Comparison of ENCODE assay signal across 2 cellular contexts in the genomic region with DNA sequence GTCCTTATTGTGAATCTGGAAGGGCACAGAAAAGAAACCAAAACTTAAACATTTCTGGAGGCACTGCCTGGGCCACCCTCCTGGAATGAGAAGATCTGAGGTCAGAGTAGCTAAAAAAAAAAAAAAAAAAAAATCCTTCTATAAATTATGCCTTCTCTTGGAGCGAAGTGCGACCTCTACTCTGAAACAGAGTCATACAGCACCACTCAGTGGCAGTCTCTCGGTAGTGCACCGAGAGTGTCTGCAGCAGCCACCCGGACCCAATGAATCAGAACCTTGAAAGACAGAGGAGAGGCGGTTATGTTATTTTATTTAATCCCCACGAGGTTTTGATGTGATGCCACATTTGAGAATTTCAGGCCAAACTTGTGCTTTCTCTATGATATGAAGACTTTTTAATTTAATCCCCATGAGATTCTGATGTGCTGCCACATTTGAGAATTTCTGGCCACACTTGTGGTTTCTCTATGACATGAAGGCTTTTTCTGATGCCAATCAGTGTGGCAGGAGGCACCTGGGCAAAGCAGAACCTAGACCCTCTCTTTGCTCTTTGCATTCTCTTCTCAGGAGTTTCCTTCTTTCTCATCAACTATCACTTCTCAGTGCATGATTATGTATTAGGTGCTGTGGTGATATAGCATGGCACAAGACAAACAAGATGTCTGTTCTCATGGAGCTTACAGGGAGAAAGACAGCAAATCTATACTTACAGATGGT.
TF ChIP-seq lines count a peak whose summit lies in the region.

No MANE protein-coding gene starts in this region.

TF ChIP-seq in SK-N-SH treated with all-trans-retinoic acid at 6 μM for 48 hours, 23 proteins besides CTCF, POLR2A, EP300 and RAD21 (continued from another document):
- TF ChIP-seq, protein P1, sequence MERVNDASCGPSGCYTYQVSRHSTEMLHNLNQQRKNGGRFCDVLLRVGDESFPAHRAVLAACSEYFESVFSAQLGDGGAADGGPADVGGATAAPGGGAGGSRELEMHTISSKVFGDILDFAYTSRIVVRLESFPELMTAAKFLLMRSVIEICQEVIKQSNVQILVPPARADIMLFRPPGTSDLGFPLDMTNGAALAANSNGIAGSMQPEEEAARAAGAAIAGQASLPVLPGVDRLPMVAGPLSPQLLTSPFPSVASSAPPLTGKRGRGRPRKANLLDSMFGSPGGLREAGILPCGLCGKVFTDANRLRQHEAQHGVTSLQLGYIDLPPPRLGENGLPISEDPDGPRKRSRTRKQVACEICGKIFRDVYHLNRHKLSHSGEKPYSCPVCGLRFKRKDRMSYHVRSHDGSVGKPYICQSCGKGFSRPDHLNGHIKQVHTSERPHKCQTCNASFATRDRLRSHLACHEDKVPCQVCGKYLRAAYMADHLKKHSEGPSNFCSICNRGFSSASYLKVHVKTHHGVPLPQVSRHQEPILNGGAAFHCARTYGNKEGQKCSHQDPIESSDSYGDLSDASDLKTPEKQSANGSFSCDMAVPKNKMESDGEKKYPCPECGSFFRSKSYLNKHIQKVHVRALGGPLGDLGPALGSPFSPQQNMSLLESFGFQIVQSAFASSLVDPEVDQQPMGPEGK (CRISPR knock-in tag; IDR thresholded peaks at IDR 0.05; ENCODE audit: borderline replicate concordance): no peak
- TF ChIP-seq, protein P2, sequence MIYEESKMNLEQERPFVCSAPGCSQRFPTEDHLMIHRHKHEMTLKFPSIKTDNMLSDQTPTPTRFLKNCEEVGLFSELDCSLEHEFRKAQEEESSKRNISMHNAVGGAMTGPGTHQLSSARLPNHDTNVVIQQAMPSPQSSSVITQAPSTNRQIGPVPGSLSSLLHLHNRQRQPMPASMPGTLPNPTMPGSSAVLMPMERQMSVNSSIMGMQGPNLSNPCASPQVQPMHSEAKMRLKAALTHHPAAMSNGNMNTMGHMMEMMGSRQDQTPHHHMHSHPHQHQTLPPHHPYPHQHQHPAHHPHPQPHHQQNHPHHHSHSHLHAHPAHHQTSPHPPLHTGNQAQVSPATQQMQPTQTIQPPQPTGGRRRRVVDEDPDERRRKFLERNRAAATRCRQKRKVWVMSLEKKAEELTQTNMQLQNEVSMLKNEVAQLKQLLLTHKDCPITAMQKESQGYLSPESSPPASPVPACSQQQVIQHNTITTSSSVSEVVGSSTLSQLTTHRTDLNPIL (CRISPR knock-in tag; IDR thresholded peaks at IDR 0.05; ENCODE audit: low read depth): no peak
- TF ChIP-seq CSDC2 (CRISPR knock-in tag; IDR thresholded peaks at IDR 0.05) (no peak), BACH2 (CRISPR knock-in tag; IDR thresholded peaks at IDR 0.05; ENCODE audit: borderline replicate concordance) (no peak), GLIS3 (CRISPR knock-in tag; IDR thresholded peaks at IDR 0.05) (no peak), OSR1 (CRISPR knock-in tag; IDR thresholded peaks at IDR 0.05) (no peak)
TF ChIP-seq in SK-N-SH treated with all-trans-retinoic acid at 6 μM for 48 hours: peak in this region for 0.

TF ChIP-seq in K562, 482 proteins besides CTCF, POLR2A, EP300 and RAD21 (continued from another document):
- TF ChIP-seq RBBP5 (IDR thresholded peaks at IDR 0.05; ENCODE audit: borderline replicate concordance, insufficient read depth, low read length, poor library complexity, severe bottlenecking): no peak
- peak; percentile 90 for TF ChIP-seq ZNF384 (IDR thresholded peaks at IDR 0.05; ENCODE audit: low read depth, low read length)
- no peak for TF ChIP-seq TARDBP (IDR thresholded peaks at IDR 0.05)
- TF ChIP-seq, protein P3, sequence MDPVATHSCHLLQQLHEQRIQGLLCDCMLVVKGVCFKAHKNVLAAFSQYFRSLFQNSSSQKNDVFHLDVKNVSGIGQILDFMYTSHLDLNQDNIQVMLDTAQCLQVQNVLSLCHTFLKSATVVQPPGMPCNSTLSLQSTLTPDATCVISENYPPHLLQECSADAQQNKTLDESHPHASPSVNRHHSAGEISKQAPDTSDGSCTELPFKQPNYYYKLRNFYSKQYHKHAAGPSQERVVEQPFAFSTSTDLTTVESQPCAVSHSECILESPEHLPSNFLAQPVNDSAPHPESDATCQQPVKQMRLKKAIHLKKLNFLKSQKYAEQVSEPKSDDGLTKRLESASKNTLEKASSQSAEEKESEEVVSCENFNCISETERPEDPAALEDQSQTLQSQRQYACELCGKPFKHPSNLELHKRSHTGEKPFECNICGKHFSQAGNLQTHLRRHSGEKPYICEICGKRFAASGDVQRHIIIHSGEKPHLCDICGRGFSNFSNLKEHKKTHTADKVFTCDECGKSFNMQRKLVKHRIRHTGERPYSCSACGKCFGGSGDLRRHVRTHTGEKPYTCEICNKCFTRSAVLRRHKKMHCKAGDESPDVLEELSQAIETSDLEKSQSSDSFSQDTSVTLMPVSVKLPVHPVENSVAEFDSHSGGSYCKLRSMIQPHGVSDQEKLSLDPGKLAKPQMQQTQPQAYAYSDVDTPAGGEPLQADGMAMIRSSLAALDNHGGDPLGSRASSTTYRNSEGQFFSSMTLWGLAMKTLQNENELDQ (CRISPR knock-in tag; IDR thresholded peaks at IDR 0.05; ENCODE audit: borderline replicate concordance): no peak
